ENCODE assay signal across 16 cellular contexts in genomic region chr13:46022476-46022875, GRCh38. TPM values are rescaled to one million over a fixed set of nuclear protein-coding genes. Genes with fewer than 3 reads are reported as not detected.
DNase-seq lines count a peak whose midpoint lies in the region; ATAC-seq and TF ChIP-seq lines count a peak whose summit lies in the region.
"Had no signal": no experiment of that assay in that cellular context is flagged by ENCODE, and none has a peak within 500 bp of the region (broad histone marks: within the 10 kb centered on the region; RNA-seq: fewer than 3 reads in every experiment).

No MANE protein-coding gene starts in this region.

- H3K27me3 Mint-ChIP-seq in neural progenitor cell (ENCODE audit: insufficient read depth, low read depth), result no peaks in the 10 kb centered on the region
- H3K27me3 Mint-ChIP-seq: CD4-positive, alpha-beta T cell had no signal

- H3K36me3 ChIP-seq in neural progenitor cell, result peaks cover 15% of the 10 kb centered on the region
- peaks cover 6% of the 10 kb centered on the region for H3K36me3 ChIP-seq in WERI-Rb-1

- no peak overlapping the region for H2AFZ ChIP-seq in neural progenitor cell (replicated peaks)

- H3K4me3 ChIP-seq in fibroblast of mammary gland (ENCODE audit: control insufficient read depth, low read depth, low read length) (no peak overlapping the region), neural progenitor cell (no peak overlapping the region), WERI-Rb-1 (ENCODE audit: low read depth, low read length) (no peak overlapping the region)
- H3K4me3 ChIP-seq: A549 had no signal

- peaks cover 7% of the 10 kb centered on the region for H3K4me1 ChIP-seq in neural progenitor cell
- H3K4me1 ChIP-seq: A549 had no signal

- DNase-seq in EH (ENCODE audit: low read depth) (peak; percentile 4), LHCN-M2 (ENCODE audit: low read depth) (peak; percentile 27), fibroblast of mammary gland (ENCODE audit: low read depth) (peak; percentile 34), neural progenitor cell (ENCODE audit: low spot score) (no peak), NCI-H2107 treated with DMSO at 0.1 percent for 48 hours (lab: John Stamatoyannopoulos, UW; ENCODE audit: unreplicated experiment) (no peak), WERI-Rb-1 (no peak)
- DNase-seq: C1 segment of cervical spinal cord; CD4-positive, alpha-beta T cell; DMS79; EL; HCEC 1CT; HFFc6; IMR-90; KBM-7 had no signal

- H3K4me3 Mint-ChIP-seq in neural progenitor cell, result no peak overlapping the region
- H3K4me3 Mint-ChIP-seq: CD4-positive, alpha-beta T cell; HFFc6 had no signal

- H3K27ac Mint-ChIP-seq in neural progenitor cell, result no peak overlapping the region
- H3K27ac Mint-ChIP-seq: HFFc6 had no signal

- no peak for TF ChIP-seq CTCF in fibroblast of mammary gland (conservative IDR thresholded peaks at IDR 0.05; ENCODE audit: control insufficient read depth, insufficient read depth, low read depth, low read length)
- no peak for TF ChIP-seq CTCF in neural progenitor cell (IDR thresholded peaks at IDR 0.05)
- no peak for TF ChIP-seq CTCF in WERI-Rb-1 (IDR thresholded peaks at IDR 0.05; ENCODE audit: low read depth, low read length)

- H3K36me3 Mint-ChIP-seq in neural progenitor cell, result peaks cover 5% of the 10 kb centered on the region

- H3K9me3 Mint-ChIP-seq in neural progenitor cell, result no peaks in the 10 kb centered on the region
- H3K9me3 Mint-ChIP-seq: CD4-positive, alpha-beta T cell; HFFc6 had no signal

- peaks cover 5% of the 10 kb centered on the region for H3K4me1 Mint-ChIP-seq in neural progenitor cell

- no peak for ATAC-seq in HG02759 (IDR thresholded peaks at IDR 0.05; ENCODE audit: unreplicated experiment)
- ATAC-seq: A549 had no signal

- H3K27ac ChIP-seq in neural progenitor cell (no peak overlapping the region), WERI-Rb-1 (no peak overlapping the region)
- H3K27ac ChIP-seq: A549 had no signal

- peaks cover 38% of the 10 kb centered on the region for H3K79me2 ChIP-seq in neural progenitor cell (ENCODE audit: low read depth)

- H3K4me2 ChIP-seq in neural progenitor cell, result no peak overlapping the region
- H3K4me2 ChIP-seq: A549 had no signal

- H4K20me1 ChIP-seq in neural progenitor cell (ENCODE audit: low read depth), result peaks cover 46% of the 10 kb centered on the region

- H3K9me3 ChIP-seq in neural progenitor cell (ENCODE audit: low read depth), result no peaks in the 10 kb centered on the region
- H3K9me3 ChIP-seq in WERI-Rb-1 (ENCODE audit: severe bottlenecking), result no peaks in the 10 kb centered on the region
- H3K9me3 ChIP-seq: A549 had no signal

- no peak overlapping the region for H3K9ac ChIP-seq in neural progenitor cell

- H3K27me3 ChIP-seq in neural progenitor cell (no peaks in the 10 kb centered on the region), WERI-Rb-1 (ENCODE audit: insufficient read depth, low read depth, severe bottlenecking) (no peaks in the 10 kb centered on the region)

- H3F3A ChIP-seq in neural progenitor cell (ENCODE audit: low read depth), result no peaks in the 10 kb centered on the region

RNA-seq across cellular contexts. Expression of gene ZC3H13, which starts 30.1 kb away (rescaled TPM):
- 13.0 and 15.4 TPM in 2 replicates for total RNA-seq in LHCN-M2 (2014; rRNA removed)
- 12.0 TPM for polyA plus RNA-seq in LHCN-M2 (2012)
- total RNA-seq in neural progenitor cell (ENCODE audit: low replicate concordance), result 22.7 and 41.4 TPM in 2 replicates

Comparison
In these comparisons a context has a peak if more than half of its experiments do, and no peak if none do; other contexts are left out.
1. DNase-seq: peak in EH (single experiment), LHCN-M2 (single experiment) and fibroblast of mammary gland (single experiment); none in neural progenitor cell (single experiment), NCI-H2107 treated with DMSO at 0.1 percent for 48 hours (single experiment) and WERI-Rb-1 (single experiment).